ENCODE assay signal across 8 cellular contexts in genomic region chr17:1627987-1628855, GRCh38. TPM values are rescaled to one million over a fixed set of nuclear protein-coding genes. Genes with fewer than 3 reads are reported as not detected.
DNase-seq lines count a peak whose midpoint lies in the region; ATAC-seq and TF ChIP-seq lines count a peak whose summit lies in the region.

SLC43A2 (minus strand) TSS chr17:1628834; CDS start chr17:1627874, 960 bp downstream.

- peak within 1 kb of the TSS; percentile 94 for H3K4me3 Mint-ChIP-seq in activated naive CD4-positive, alpha-beta T cell treated with anti-CD3 and anti-CD28 coated beads, Interleukin-2, amount 50 U/mL, for 24 hours

- H3K27me3 ChIP-seq in SJCRH30 (no peaks in the 10 kb centered on the region), neutrophil (peaks cover 22% of the 10 kb centered on the region)

- peak; percentile 42 for DNase-seq in DMS79 (lab: John Stamatoyannopoulos, UW)
- peak; percentile 12 to 24 for DNase-seq in Kasumi-1 (lab: John Stamatoyannopoulos, UW)
- DNase-seq in SJCRH30, result peak; percentile 67 to 77
- DNase-seq in globus pallidus (ENCODE audit: low spot score), result peak; percentile 87
- DNase-seq in substantia nigra (lab: John Stamatoyannopoulos, UW), result peak in 48 of 49 donors; percentile 53 to 91 (median 82)

- H3K4me1 ChIP-seq in SJCRH30 (no peaks in the 10 kb centered on the region), neutrophil (ENCODE audit: control insufficient read depth in 1 of 2, insufficient read depth in 1 of 2, low read depth in 1 of 2, low read length in 1 of 2) (peaks cover 38 to 48% of the 10 kb centered on the region in 2 experiments)

- H3K27ac Mint-ChIP-seq in activated naive CD4-positive, alpha-beta T cell treated with anti-CD3 and anti-CD28 coated beads, Interleukin-2, amount 50 U/mL, for 24 hours, result peak within 1 kb of the TSS; percentile 93

- peaks cover 21% of the 10 kb centered on the region for H3K4me1 Mint-ChIP-seq in activated naive CD4-positive, alpha-beta T cell treated with anti-CD3 and anti-CD28 coated beads, Interleukin-2, amount 50 U/mL, for 24 hours

- H3K36me3 Mint-ChIP-seq in activated naive CD4-positive, alpha-beta T cell treated with anti-CD3 and anti-CD28 coated beads, Interleukin-2, amount 50 U/mL, for 24 hours, result no peaks in the 10 kb centered on the region

- no peaks in the 10 kb centered on the region for H3K9me3 Mint-ChIP-seq in activated naive CD4-positive, alpha-beta T cell treated with anti-CD3 and anti-CD28 coated beads, Interleukin-2, amount 50 U/mL, for 24 hours

- H3K27ac ChIP-seq in SJCRH30 (peak within 1 kb of the TSS; percentile 32; the same call in 1 of the 2 replicates), neutrophil (peak within 1 kb of the TSS; percentile 100), substantia nigra (ENCODE audit: low read depth, low read length, poor library complexity, severe bottlenecking) (peak within 1 kb of the TSS; percentile 91)

- peak; percentile 61 for ATAC-seq in GM21723 (IDR thresholded peaks at IDR 0.05; ENCODE audit: unreplicated experiment)

- H3K9me3 ChIP-seq in SJCRH30 (replicated peaks) (no peaks in the 10 kb centered on the region), neutrophil (no peaks in the 10 kb centered on the region)

- no peak for TF ChIP-seq CTCF in neutrophil (IDR thresholded peaks at IDR 0.05)

- H3K4me3 ChIP-seq in SJCRH30 (peak within 1 kb of the TSS; percentile 65), neutrophil (ENCODE audit: low read depth in 1 of 2, low read length in 1 of 2) (peak within 1 kb of the TSS; percentile 97 to 99)

- H3K36me3 ChIP-seq in SJCRH30 (no peaks in the 10 kb centered on the region), neutrophil (peaks cover 30% of the 10 kb centered on the region)

- H3K27me3 Mint-ChIP-seq in activated naive CD4-positive, alpha-beta T cell treated with anti-CD3 and anti-CD28 coated beads, Interleukin-2, amount 50 U/mL, for 24 hours, result no peaks in the 10 kb centered on the region

RNA-seq across cellular contexts. Expression of gene SLC43A2, which starts in this region (rescaled TPM):
- total RNA-seq in SJCRH30 (2014; rRNA removed; shearing (Covaris generic)), result 0.63 and 0.66 TPM in 2 replicates

Comparison
In these comparisons a context has a peak if more than half of its experiments do, and no peak if none do; other contexts are left out.
1. Peak in every context shown above with its lines: DNase-seq, ATAC-seq, H3K4me3 ChIP-seq and H3K27ac ChIP-seq.
2. Peak in DNase-seq, H3K4me3 ChIP-seq and H3K27ac ChIP-seq in SJCRH30; RNA of the gene not detected or under 1 TPM.
3. DNase-seq: peak in every context shown above with its lines; median percentile 87 in globus pallidus; 82 in substantia nigra; 72 in SJCRH30; 42 in DMS79; 18 in Kasumi-1.
4. H3K27ac ChIP-seq: peak in every context shown above with its lines; median percentile 100 in neutrophil; 91 in substantia nigra; 32 in SJCRH30.